ENCODE assay signal across 1 cellular context in genomic region chr1:39488801-39489566, GRCh38.
TF ChIP-seq lines count a peak whose summit lies in the region.

No MANE protein-coding gene starts in this region.

TF ChIP-seq in HepG2, 621 proteins besides CTCF, POLR2A, EP300 and RAD21 (continued from another document):
- TF ChIP-seq ZBTB40 (IDR thresholded peaks at IDR 0.05) (no peak), ZBTB40 (CRISPR knock-in tag; IDR thresholded peaks at IDR 0.05) (no peak), ZSCAN29 (CRISPR knock-in tag; conservative IDR thresholded peaks at IDR 0.05) (no peak), HBP1 (CRISPR knock-in tag; IDR thresholded peaks at IDR 0.05; ENCODE audit: low read depth) (no peak), SETDB1 (CRISPR knock-in tag; IDR thresholded peaks at IDR 0.05; ENCODE audit: borderline replicate concordance) (no peak), TOPORS (CRISPR knock-in tag; IDR thresholded peaks at IDR 0.05) (no peak), POLR2G (IDR thresholded peaks at IDR 0.05; ENCODE audit: low read depth, low read length) (peak; percentile 39; the same call in 1 of the 2 replicates), THAP7 (CRISPR knock-in tag; IDR thresholded peaks at IDR 0.05) (no peak), RFXAP (CRISPR knock-in tag; IDR thresholded peaks at IDR 0.05; ENCODE audit: borderline replicate concordance) (no peak)
